21 cellular contexts compared by ENCODE assay signal in the genomic region with DNA sequence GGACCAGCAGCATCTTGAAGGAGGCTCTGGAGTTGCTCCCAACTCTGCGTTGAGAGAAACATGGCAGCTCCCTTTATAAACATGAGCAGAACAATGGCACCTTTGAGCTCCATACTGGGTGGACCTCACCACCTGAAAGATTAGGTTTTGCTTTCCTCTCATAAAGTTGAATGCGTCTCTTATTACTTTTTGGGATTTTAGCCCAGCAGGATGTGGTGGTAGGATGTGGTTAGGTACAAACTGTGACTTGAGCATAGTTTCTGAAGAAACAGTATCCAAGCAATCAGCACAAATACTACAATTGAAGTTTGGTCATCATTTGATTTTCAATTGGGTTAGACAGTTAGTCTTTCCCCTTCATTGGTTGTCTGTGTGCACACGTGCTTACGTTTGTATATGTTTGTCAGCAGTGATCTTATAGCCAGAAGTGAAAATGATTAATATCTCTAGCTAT. TPM values are rescaled to one million over a fixed set of nuclear protein-coding genes. Genes with fewer than 3 reads are reported as not detected.
DNase-seq lines count a peak whose midpoint lies in the region; ATAC-seq, FAIRE-seq and TF ChIP-seq lines count a peak whose summit lies in the region.
"Had no signal": no experiment of that assay in that cellular context is flagged by ENCODE, and none has a peak within 500 bp of the region (broad histone marks: within the 10 kb centered on the region; RNA-seq: fewer than 3 reads in every experiment).

TSS of gene PRR4 (minus strand) at position 51 of the 454 bp plus-strand sequence. CDS start at position 13, 38 bp downstream.

- no peaks in the 10 kb centered on the region for H3K9me3 ChIP-seq in naive thymus-derived CD4-positive, alpha-beta T cell (ENCODE audit: control insufficient read depth in 2 of 3, low read length in 3 of 3)
- no peaks in the 10 kb centered on the region for H3K9me3 ChIP-seq in pancreas
- H3K9me3 ChIP-seq: adrenal gland had no signal

- H3K36me3 ChIP-seq in naive thymus-derived CD4-positive, alpha-beta T cell (ENCODE audit: control insufficient read depth in 2 of 3, insufficient read depth in 3 of 3, low read length in 3 of 3): peaks cover 0 to 6% (median 0%) of the 10 kb centered on the region in 3 experiments
- H3K36me3 ChIP-seq in GM23338 (ENCODE audit: insufficient read depth): no peaks in the 10 kb centered on the region
- H3K36me3 ChIP-seq in pancreas: no peaks in the 10 kb centered on the region
- H3K36me3 ChIP-seq: adrenal gland had no signal

- no peak within 1 kb of the TSS for H3K4me3 ChIP-seq in Jurkat, Clone E6-1 (ENCODE audit: low read length)
- H3K4me3 ChIP-seq in naive thymus-derived CD4-positive, alpha-beta T cell (ENCODE audit: low read length): no peak within 1 kb of the TSS
- H3K4me3 ChIP-seq in GM23338 (no peak within 1 kb of the TSS), pancreas (no peak within 1 kb of the TSS)
- H3K4me3 ChIP-seq: adrenal gland had no signal

- intact Hi-C loops in activated CD4-positive, alpha-beta T cell treated with anti-CD3 and anti-CD28 coated beads, Interleukin-2, amount 10 ng/mL, durations not matched to agents 24 days and 14 days (cut with micrococcal nuclease): no loop called here
- intact Hi-C loops in activated T-helper 2 cell treated with anti-CD3 and anti-CD28 coated beads, Interferon-gamma antibody, Interleukin-2, Interleukin-4, amounts not matched to agents 10 μg/mL and 5 μg/mL and 100 μg/mL, durations not matched to agents 14 hours and 24 hours and 36 hours (cut with micrococcal nuclease): no loop called here
- intact Hi-C loops in naive thymus-derived CD4-positive, alpha-beta T cell (cut with micrococcal nuclease): no loop called here
- intact Hi-C loops in pancreas (cut with DNase I): no loop called here

- CTCF ChIA-PET in naive thymus-derived CD4-positive, alpha-beta T cell (lab: Charles Lee): interaction anchor here (0.6 to 0.7 kb wide), 2 partner anchors 179 to 345 kb away, joined by 3 read pairs; no protein-coding TSS in a partner anchor

- H3K36me3 Mint-ChIP-seq in activated CD4-positive, alpha-beta T cell treated with anti-CD3 and anti-CD28 coated beads, Interleukin-2, amount 10 ng/mL, durations not matched to agents 24 days and 14 days (ENCODE audit: low read depth): peaks cover 22% of the 10 kb centered on the region
- H3K36me3 Mint-ChIP-seq in activated T-helper 2 cell treated with anti-CD3 and anti-CD28 coated beads, Interferon-gamma antibody, Interleukin-2, Interleukin-4, amounts not matched to agents 10 μg/mL and 5 μg/mL and 100 μg/mL, durations not matched to agents 14 hours and 24 hours and 36 hours (ENCODE audit: low read depth): peaks cover 15% of the 10 kb centered on the region
- peaks cover 14 to 66% (median 48%) of the 10 kb centered on the region in 5 donors for H3K36me3 Mint-ChIP-seq in naive thymus-derived CD4-positive, alpha-beta T cell
- H3K36me3 Mint-ChIP-seq in GM23338 (ENCODE audit: low read depth): peaks cover 2% of the 10 kb centered on the region; the same call in 1 of the 3 replicates

- 96% methylated on average over 4 of the region's 4 CpGs for WGBS in pancreas, 2 donors

- H3K27me3 ChIP-seq in naive thymus-derived CD4-positive, alpha-beta T cell (ENCODE audit: control insufficient read depth in 2 of 2, insufficient read depth in 2 of 2, low read length in 2 of 2): no peaks in the 10 kb centered on the region
- H3K27me3 ChIP-seq in GM23338 (ENCODE audit: insufficient read depth): no peaks in the 10 kb centered on the region
- H3K27me3 ChIP-seq in pancreas: no peaks in the 10 kb centered on the region
- H3K27me3 ChIP-seq: adrenal gland had no signal

- peaks cover 3% of the 10 kb centered on the region for H3K9me3 Mint-ChIP-seq in activated CD4-positive, alpha-beta T cell treated with anti-CD3 and anti-CD28 coated beads, Interleukin-2, amount 10 ng/mL, durations not matched to agents 24 days and 14 days
- H3K9me3 Mint-ChIP-seq in activated T-helper 2 cell treated with anti-CD3 and anti-CD28 coated beads, Interferon-gamma antibody, Interleukin-2, Interleukin-4, amounts not matched to agents 10 μg/mL and 5 μg/mL and 100 μg/mL, durations not matched to agents 14 hours and 24 hours and 36 hours: no peaks in the 10 kb centered on the region
- H3K9me3 Mint-ChIP-seq in naive thymus-derived CD4-positive, alpha-beta T cell: peaks cover 0 to 3% (median 0%) of the 10 kb centered on the region in 11 donors
- no peaks in the 10 kb centered on the region; the same call in 2 of the 3 replicates for H3K9me3 Mint-ChIP-seq in GM23338

- H3F3A ChIP-seq in GM23338 (replicated peaks; ENCODE audit: low read depth): no peaks in the 10 kb centered on the region

- FAIRE-seq in pancreas (lab: Jason Lieb, UNC): no peak
- FAIRE-seq: endometrium, H54 had no signal

- H3K27ac ChIP-seq in naive thymus-derived CD4-positive, alpha-beta T cell (ENCODE audit: low read depth, low read length): no peak within 1 kb of the TSS
- H3K27ac ChIP-seq in GM23338 (ENCODE audit: low read depth) (no peak within 1 kb of the TSS), pancreas (no peak within 1 kb of the TSS)
- H3K27ac ChIP-seq: adrenal gland had no signal

- TF ChIP-seq CTCF in GM23338 (conservative IDR thresholded peaks at IDR 0.05; ENCODE audit: low read depth in 2 of 2) (no peak), pancreas (IDR thresholded peaks at IDR 0.05) (no peak)

- no peak within 1 kb of the TSS for H3K4me2 ChIP-seq in GM23338

- no peak within 1 kb of the TSS for H3K27ac Mint-ChIP-seq in activated CD4-positive, alpha-beta T cell treated with anti-CD3 and anti-CD28 coated beads, Interleukin-2, amount 10 ng/mL, durations not matched to agents 24 days and 14 days
- no peak within 1 kb of the TSS for H3K27ac Mint-ChIP-seq in activated T-helper 2 cell treated with anti-CD3 and anti-CD28 coated beads, Interferon-gamma antibody, Interleukin-2, Interleukin-4, amounts not matched to agents 10 μg/mL and 5 μg/mL and 100 μg/mL, durations not matched to agents 14 hours and 24 hours and 36 hours
- peak within 1 kb of the TSS in 4 of 9 donors; percentile 7 to 75 (median 29) for H3K27ac Mint-ChIP-seq in naive thymus-derived CD4-positive, alpha-beta T cell
- no peak within 1 kb of the TSS for H3K27ac Mint-ChIP-seq in GM23338

- H3K9me2 ChIP-seq in GM23338 (ENCODE audit: insufficient read depth): 0 out of 2 replicates have a peak, but pooled peaks cover 9% of the 10 kb centered on the region

- H3K4me3 Mint-ChIP-seq in activated CD4-positive, alpha-beta T cell treated with anti-CD3 and anti-CD28 coated beads, Interleukin-2, amount 10 ng/mL, durations not matched to agents 24 days and 14 days: no peak within 1 kb of the TSS
- no peak within 1 kb of the TSS for H3K4me3 Mint-ChIP-seq in activated T-helper 2 cell treated with anti-CD3 and anti-CD28 coated beads, Interferon-gamma antibody, Interleukin-2, Interleukin-4, amounts not matched to agents 10 μg/mL and 5 μg/mL and 100 μg/mL, durations not matched to agents 14 hours and 24 hours and 36 hours (ENCODE audit: low read depth)
- H3K4me3 Mint-ChIP-seq in naive thymus-derived CD4-positive, alpha-beta T cell: peak within 1 kb of the TSS in 3 of 10 donors; percentile 7 to 21 (median 14)
- H3K4me3 Mint-ChIP-seq in GM23338: no peak within 1 kb of the TSS

- H3K4me1 Mint-ChIP-seq in activated CD4-positive, alpha-beta T cell treated with anti-CD3 and anti-CD28 coated beads, Interleukin-2, amount 10 ng/mL, durations not matched to agents 24 days and 14 days: peaks cover 35% of the 10 kb centered on the region
- peaks cover 32% of the 10 kb centered on the region for H3K4me1 Mint-ChIP-seq in activated T-helper 2 cell treated with anti-CD3 and anti-CD28 coated beads, Interferon-gamma antibody, Interleukin-2, Interleukin-4, amounts not matched to agents 10 μg/mL and 5 μg/mL and 100 μg/mL, durations not matched to agents 14 hours and 24 hours and 36 hours (ENCODE audit: low read depth)
- H3K4me1 Mint-ChIP-seq in naive thymus-derived CD4-positive, alpha-beta T cell: peaks cover 32 to 49% (median 41%) of the 10 kb centered on the region in 7 donors
- peaks cover 3% of the 10 kb centered on the region; the same call in 2 of the 3 replicates for H3K4me1 Mint-ChIP-seq in GM23338

- POLR2A ChIA-PET in naive thymus-derived CD4-positive, alpha-beta T cell (lab: Charles Lee): no interaction called here

- ATAC-seq in naive thymus-derived CD4-positive, alpha-beta T cell: peak; percentile 46
- ATAC-seq in GM23338: no peak
- ATAC-seq in HG03521 (IDR thresholded peaks at IDR 0.05; ENCODE audit: unreplicated experiment): no peak
- ATAC-seq in pancreas: no peak

- DNase-seq in activated CD4-positive, alpha-beta T cell treated with anti-CD3 and anti-CD28 coated beads, Interleukin-2, amount 10 ng/mL, durations not matched to agents 24 days and 14 days: peak; percentile 84
- DNase-seq in activated CD4-positive, alpha-beta T cell treated with anti-CD3 and anti-CD28 coated beads for 1 hour: no peak
- peak; percentile 84 for DNase-seq in Jurkat, Clone E6-1 (ENCODE audit: low read depth, low spot score)
- peak; percentile 34 for DNase-seq in activated T-helper 2 cell treated with anti-CD3 and anti-CD28 coated beads, Interferon-gamma antibody, Interleukin-2, Interleukin-4, amounts not matched to agents 10 μg/mL and 5 μg/mL and 100 μg/mL, durations not matched to agents 14 hours and 24 hours and 36 hours (ENCODE audit: low spot score)
- DNase-seq in naive thymus-derived CD4-positive, alpha-beta T cell: peak in 5 of 9 donors; percentile 4 to 43 (median 27)
- DNase-seq in GM23338 (ENCODE audit: low spot score) (no peak), pancreas (no peak)
- DNase-seq: 8988T; adrenal gland; DMS53; hippocampal formation; mesendoderm; MM.1S; NCI-H1694 treated with DMSO at 0.1 percent for 48 hours; NCI-H446; SHP77; stimulated activated CD4-positive, alpha-beta T cell treated with anti-CD3 and anti-CD28 coated beads, Interleukin-12 subunit alpha, Interleukin-12 subunit beta, amount 100 ng/mL, for 4 hours; trophoblast cell had no signal

- no peaks in the 10 kb centered on the region; the same call in 1 of the 2 replicates for H4K20me1 ChIP-seq in GM23338 (replicated peaks; ENCODE audit: insufficient read depth)

- H3K4me1 ChIP-seq in naive thymus-derived CD4-positive, alpha-beta T cell (ENCODE audit: control insufficient read depth in 2 of 2, insufficient read depth in 2 of 2, low read length in 2 of 2): peaks cover 0 to 23% of the 10 kb centered on the region in 2 donors
- H3K4me1 ChIP-seq in GM23338 (ENCODE audit: insufficient read depth) (no peaks in the 10 kb centered on the region), pancreas (no peaks in the 10 kb centered on the region)
- H3K4me1 ChIP-seq: adrenal gland had no signal

- H2AFZ ChIP-seq in GM23338: no peak within 1 kb of the TSS

- H3K79me2 ChIP-seq in GM23338 (replicated peaks; ENCODE audit: insufficient read depth): no peaks in the 10 kb centered on the region

- H3K27me3 Mint-ChIP-seq in activated CD4-positive, alpha-beta T cell treated with anti-CD3 and anti-CD28 coated beads, Interleukin-2, amount 10 ng/mL, durations not matched to agents 24 days and 14 days: no peaks in the 10 kb centered on the region
- no peaks in the 10 kb centered on the region for H3K27me3 Mint-ChIP-seq in activated T-helper 2 cell treated with anti-CD3 and anti-CD28 coated beads, Interferon-gamma antibody, Interleukin-2, Interleukin-4, amounts not matched to agents 10 μg/mL and 5 μg/mL and 100 μg/mL, durations not matched to agents 14 hours and 24 hours and 36 hours (ENCODE audit: low read depth)
- H3K27me3 Mint-ChIP-seq in naive thymus-derived CD4-positive, alpha-beta T cell: no peaks in the 10 kb centered on the region
- H3K27me3 Mint-ChIP-seq in GM23338 (ENCODE audit: insufficient read depth, low read depth, poor library complexity): peaks cover 2% of the 10 kb centered on the region

RNA-seq across cellular contexts. Expression of gene PRR4, which starts in this region (rescaled TPM):
- 0.62 and 2.0 TPM in 2 replicates for total RNA-seq in activated CD4-positive, alpha-beta T cell treated with anti-CD3 and anti-CD28 coated beads, Interleukin-2, amount 10 ng/mL, durations not matched to agents 24 days and 14 days
- 4.8 TPM for polyA plus RNA-seq in Jurkat, Clone E6-1 (2012; ENCODE audit: insufficient read depth, insufficient read length)
- 1.6 and 1.7 TPM in 2 replicates for total RNA-seq in activated T-helper 2 cell treated with anti-CD3 and anti-CD28 coated beads, Interferon-gamma antibody, Interleukin-2, Interleukin-4, amounts not matched to agents 10 μg/mL and 5 μg/mL and 100 μg/mL, durations not matched to agents 14 hours and 24 hours and 36 hours
- 1 to 10 TPM; 2.2 to 4.6 (median 3.3) TPM for total RNA-seq in naive thymus-derived CD4-positive, alpha-beta T cell
- 1 to 10 TPM; 2.1 to 2.3 TPM for polyA plus RNA-seq in naive thymus-derived CD4-positive, alpha-beta T cell
- total RNA-seq in GM23338 (2014; rRNA removed; shearing (Covaris generic)): 2.1 TPM in 2 replicates
- polyA plus RNA-seq in GM23338 (2016; fragmentation: Nextera tagmentation; extraction: Ambion mirVana) (4.1 and 7.9 TPM in 2 replicates), pancreas (1 to 10 TPM; 3.8 to 4.3 TPM)
- 1 to 10 TPM in 1 of 6 donors, under 1 TPM in 4, not detected in 1; 0.32 to 1.8 (median 0.55) TPM for total RNA-seq in pancreas

Comparison
In these comparisons a context has a peak if more than half of its experiments do, and no peak if none do; other contexts are left out.
1. DNase-seq: peak in activated CD4-positive, alpha-beta T cell treated with anti-CD3 and anti-CD28 coated beads, Interleukin-2, amount 10 ng/mL, durations not matched to agents 24 days and 14 days (single experiment), Jurkat, Clone E6-1 (single experiment), activated T-helper 2 cell treated with anti-CD3 and anti-CD28 coated beads, Interferon-gamma antibody, Interleukin-2, Interleukin-4, amounts not matched to agents 10 μg/mL and 5 μg/mL and 100 μg/mL, durations not matched to agents 14 hours and 24 hours and 36 hours (single experiment) and naive thymus-derived CD4-positive, alpha-beta T cell (5 of 9); none in activated CD4-positive, alpha-beta T cell treated with anti-CD3 and anti-CD28 coated beads for 1 hour (single experiment), GM23338 (single experiment) and pancreas (0 of 6).